10 cellular contexts compared by ENCODE assay signal in genomic region chr7:50614721-50615518, GRCh38. TPM values are rescaled to one million over a fixed set of nuclear protein-coding genes. Genes with fewer than 3 reads are reported as not detected.
A peak's percentile ranks its signal among the peaks of the same experiment; 100 is the strongest.
DNase-seq lines count a peak whose midpoint lies in the region; ATAC-seq and TF ChIP-seq lines count a peak whose summit lies in the region.
"Had no signal": no experiment of that assay in that cellular context is flagged by ENCODE, and none has a peak within 500 bp of the region (broad histone marks: within the 10 kb centered on the region; RNA-seq: fewer than 3 reads in every experiment).

No MANE protein-coding gene starts in this region.

- no peaks in the 10 kb centered on the region for H3K4me1 ChIP-seq in ovary (ENCODE audit: insufficient read depth)

- no peaks in the 10 kb centered on the region for H3K9me3 Mint-ChIP-seq in activated CD4-positive, alpha-beta T cell treated with anti-CD3 and anti-CD28 coated beads, Interleukin-2, amount 10 ng/mL, durations not matched to agents 7 days and 5 days
- H3K9me3 Mint-ChIP-seq in stimulated activated memory B cell treated with anti-CD40 and anti-IgM and Interleukin-4, amounts not matched to agents 10 μg/mL and 1 μg/mL and 100 μg/mL, for 72 hours = no peaks in the 10 kb centered on the region
- H3K9me3 Mint-ChIP-seq: CD4-positive, alpha-beta T cell had no signal

- no peaks in the 10 kb centered on the region for H3K36me3 Mint-ChIP-seq in activated CD4-positive, alpha-beta T cell treated with anti-CD3 and anti-CD28 coated beads, Interleukin-2, amount 10 ng/mL, durations not matched to agents 7 days and 5 days (ENCODE audit: low read depth)
- no peaks in the 10 kb centered on the region for H3K36me3 Mint-ChIP-seq in stimulated activated memory B cell treated with anti-CD40 and anti-IgM and Interleukin-4, amounts not matched to agents 10 μg/mL and 1 μg/mL and 100 μg/mL, for 72 hours

- TF ChIP-seq POLR2A in ovary (IDR thresholded peaks at IDR 0.05) = no peak

- CTCF ChIA-PET in activated CD4-positive, alpha-beta T cell treated with anti-CD3 and anti-CD28 coated beads, Interleukin-2, amount 10 ng/mL, durations not matched to agents 7 days and 5 days (lab: Charles Lee) = interaction anchor here (0.9 to 1.8 kb wide), 6 partner anchors 10 to 546 kb away, joined by 3 to 6 read pairs (median 4); no protein-coding TSS in a partner anchor
- CTCF ChIA-PET in RWPE1 (lab: Yijun Ruan, JAX) = interaction anchor here (0.5 to 1.6 kb wide), 5 partner anchors 14 to 724 kb away, joined by 3 to 5 read pairs (median 3); no protein-coding TSS in a partner anchor

- H3K27me3 ChIP-seq in ovary = no peaks in the 10 kb centered on the region

- ATAC-seq in stimulated activated memory B cell treated with anti-CD40 and anti-IgM and Interleukin-4, amounts not matched to agents 10 μg/mL and 1 μg/mL and 100 μg/mL, for 72 hours = peak; percentile 25

- H3K27ac ChIP-seq in RWPE1 (no peak overlapping the region), ovary (no peak overlapping the region)

- WGBS in ovary, 3 donors = 66 to 79% (median 76%) methylated on average over 20 of the region's 20 CpGs

- POLR2A ChIA-PET in activated CD4-positive, alpha-beta T cell treated with anti-CD3 and anti-CD28 coated beads, Interleukin-2, amount 10 ng/mL, durations not matched to agents 7 days and 5 days (lab: Charles Lee) = interaction anchor here (0.5 kb wide), 1 partner anchor 45 kb away, joined by 5 read pairs; no protein-coding TSS in a partner anchor
- POLR2A ChIA-PET in RWPE1 (lab: Yijun Ruan, JAX; ENCODE audit: low non-redundant PET) = no interaction called here

- DNase-seq in activated CD4-positive, alpha-beta T cell treated with anti-CD3 and anti-CD28 coated beads, Interleukin-2, amount 10 ng/mL, durations not matched to agents 7 days and 5 days = peak; percentile 25
- no peak for DNase-seq in activated CD4-positive, alpha-beta T cell treated with anti-CD3 and anti-CD28 coated beads, Interleukin-2, amount 50 U/mL, for 48 hours
- no peak for DNase-seq in RWPE1 (ENCODE audit: low spot score)
- DNase-seq in fibroblast of villous mesenchyme (ENCODE audit: low read depth) = no peak
- no peak for DNase-seq in ovary
- no peak for DNase-seq in NCI-H524 (lab: John Stamatoyannopoulos, UW)
- DNase-seq in islet precursor cell = no peak
- DNase-seq: CD4-positive, alpha-beta T cell had no signal

- H3K9me3 ChIP-seq in ovary = no peaks in the 10 kb centered on the region

- H3K4me1 Mint-ChIP-seq in activated CD4-positive, alpha-beta T cell treated with anti-CD3 and anti-CD28 coated beads, Interleukin-2, amount 10 ng/mL, durations not matched to agents 7 days and 5 days = peaks cover 30% of the 10 kb centered on the region
- peaks cover 6% of the 10 kb centered on the region for H3K4me1 Mint-ChIP-seq in stimulated activated memory B cell treated with anti-CD40 and anti-IgM and Interleukin-4, amounts not matched to agents 10 μg/mL and 1 μg/mL and 100 μg/mL, for 72 hours

- no peak for TF ChIP-seq EP300 in ovary (IDR thresholded peaks at IDR 0.05)

- peak overlapping the region; percentile 19 for H3K27ac Mint-ChIP-seq in activated CD4-positive, alpha-beta T cell treated with anti-CD3 and anti-CD28 coated beads, Interleukin-2, amount 10 ng/mL, durations not matched to agents 7 days and 5 days
- H3K27ac Mint-ChIP-seq in stimulated activated memory B cell treated with anti-CD40 and anti-IgM and Interleukin-4, amounts not matched to agents 10 μg/mL and 1 μg/mL and 100 μg/mL, for 72 hours = no peak overlapping the region
- H3K27ac Mint-ChIP-seq: activated naive CD8-positive, alpha-beta T cell; CD4-positive, alpha-beta T cell had no signal

- no peak overlapping the region for H3K4me3 ChIP-seq in fibroblast of villous mesenchyme (ENCODE audit: low read depth, low read length)
- no peak overlapping the region for H3K4me3 ChIP-seq in ovary

- intact Hi-C loops in ovary (cut with DNase I) = no loop called here

- H3K4me3 Mint-ChIP-seq in activated CD4-positive, alpha-beta T cell treated with anti-CD3 and anti-CD28 coated beads, Interleukin-2, amount 10 ng/mL, durations not matched to agents 7 days and 5 days = no peak overlapping the region
- no peak overlapping the region for H3K4me3 Mint-ChIP-seq in stimulated activated memory B cell treated with anti-CD40 and anti-IgM and Interleukin-4, amounts not matched to agents 10 μg/mL and 1 μg/mL and 100 μg/mL, for 72 hours
- H3K4me3 Mint-ChIP-seq: activated naive CD8-positive, alpha-beta T cell; CD4-positive, alpha-beta T cell had no signal

- TF ChIP-seq CTCF in RWPE1 (conservative IDR thresholded peaks at IDR 0.05; ENCODE audit: low read depth) = 0 out of 2 replicates have a peak, but pooled peaks have one; percentile 13
- peak; percentile 18 for TF ChIP-seq CTCF in fibroblast of villous mesenchyme (IDR thresholded peaks at IDR 0.05; ENCODE audit: insufficient read depth, low read depth, low read length)
- no peak for TF ChIP-seq CTCF in ovary (IDR thresholded peaks at IDR 0.05)

- peaks cover 10% of the 10 kb centered on the region for H3K27me3 Mint-ChIP-seq in activated CD4-positive, alpha-beta T cell treated with anti-CD3 and anti-CD28 coated beads, Interleukin-2, amount 10 ng/mL, durations not matched to agents 7 days and 5 days
- peaks cover 19% of the 10 kb centered on the region for H3K27me3 Mint-ChIP-seq in stimulated activated memory B cell treated with anti-CD40 and anti-IgM and Interleukin-4, amounts not matched to agents 10 μg/mL and 1 μg/mL and 100 μg/mL, for 72 hours
- H3K27me3 Mint-ChIP-seq: activated naive CD8-positive, alpha-beta T cell; CD4-positive, alpha-beta T cell had no signal

- no peaks in the 10 kb centered on the region for H3K36me3 ChIP-seq in ovary

RNA-seq across cellular contexts. Expression of gene DDC, which starts 49.7 kb away (rescaled TPM):
- not detected for total RNA-seq in activated CD4-positive, alpha-beta T cell treated with anti-CD3 and anti-CD28 coated beads, Interleukin-2, amount 10 ng/mL, durations not matched to agents 7 days and 5 days
- not detected in 2 replicates for total RNA-seq in fibroblast of villous mesenchyme
- 1 to 10 TPM in 3 of 7 donors, under 1 TPM in 4; 0.35 to 3.3 (median 0.78) TPM for total RNA-seq in ovary
- polyA plus RNA-seq in ovary = under 1 TPM; 0.24 to 0.57 TPM
- total RNA-seq: CD4-positive, alpha-beta T cell had no signal

Comparison
In these comparisons a context has a peak if more than half of its experiments do, and no peak if none do; other contexts are left out.
1. CTCF ChIP-seq: peak in RWPE1 (single experiment) and fibroblast of villous mesenchyme (single experiment); none in ovary (0 of 3).